ENCODE assay signal across 30 cellular contexts in genomic region chr21:39326607-39327307, GRCh38.
"Had no signal": no experiment of that assay in that cellular context is flagged by ENCODE, and none has a peak within 500 bp of the region (broad histone marks: within the 10 kb centered on the region; RNA-seq: fewer than 3 reads in every experiment).

No MANE protein-coding gene starts in this region.

- H3K27me3 ChIP-seq: ascending aorta, body of pancreas, MG63 had no signal

- ATAC-seq: activated CD4-positive, alpha-beta T cell treated with anti-CD3 and anti-CD28 coated beads for 36 hours; body of pancreas; T-cell had no signal

- H3K27ac Mint-ChIP-seq: activated CD4-positive, alpha-beta memory T cell treated with anti-CD3 and anti-CD28 coated beads, Interleukin-2, amount 10 ng/mL, durations not matched to agents 7 days and 5 days; activated CD4-positive, alpha-beta T cell treated with anti-CD3 and anti-CD28 coated beads for 36 hours; activated naive CD4-positive, alpha-beta T cell treated with anti-CD3 and anti-CD28 coated beads, Interleukin-2, amount 50 U/mL, for 24 hours; activated T-cell treated with anti-CD3 and anti-CD28 coated beads, Interleukin-2, amount 50 U/mL, for 24 hours; activated T-helper 1 cell treated with anti-CD3 and anti-CD28 coated beads, Interleukin-12 subunit alpha, Interleukin-12 subunit beta, Interleukin-2, Interleukin-4 antibody, amounts not matched to agents 30 ng/mL and 10 ng/mL and 1 ng/mL, durations not matched to agents 14 hours and 24 hours and 36 hours; T-cell had no signal

- H3K4me1 ChIP-seq: ascending aorta, body of pancreas had no signal

- H3K4me3 ChIP-seq: ascending aorta, body of pancreas, MG63, PC-9 had no signal

- H2AFZ ChIP-seq: PC-9 had no signal

- H3K4me2 ChIP-seq: KMS-11, PC-9 had no signal

- H3K9me3 ChIP-seq: ascending aorta, body of pancreas, MG63 had no signal

- H3K36me3 Mint-ChIP-seq: activated naive CD4-positive, alpha-beta T cell treated with anti-CD3 and anti-CD28 coated beads, Interleukin-2, amount 50 U/mL, for 24 hours; T-cell had no signal

- H3K27ac ChIP-seq: ascending aorta, body of pancreas, KMS-11, PC-9 had no signal

- DNase-seq: activated CD4-positive, alpha-beta memory T cell treated with anti-CD3 and anti-CD28 coated beads, Interleukin-2, amount 10 ng/mL, durations not matched to agents 7 days and 5 days; activated CD4-positive, alpha-beta T cell treated with anti-CD3 and anti-CD28 coated beads for 36 hours; activated CD4-positive, alpha-beta T cell treated with anti-CD3 and anti-CD28 coated beads, Interleukin-2, amount 50 U/mL, for 1 hour; activated CD4-positive, CD25-positive, alpha-beta regulatory T cell; activated CD8-positive, alpha-beta memory T cell treated with anti-CD3 and anti-CD28 coated beads, Interleukin-2, amount 50 U/mL, for 48 hours; activated effector memory CD4-positive, alpha-beta T cell treated with Interleukin-2 at 50 U/mL for 16 hours; activated naive CD4-positive, alpha-beta T cell; activated T-cell treated with anti-CD3 and anti-CD28 coated beads, Interleukin-2, amount 50 U/mL, for 24 hours; body of pancreas; central memory CD4-positive, alpha-beta T cell; MG63; MV-4-11; NCI-H1105; NCI-H1436; NCI-H1694 treated with DMSO at 0.1 percent for 48 hours; NCI-H2029 treated with DMSO at 0.1 percent for 48 hours; NCI-H345; NCI-H510A; NCI-H526 treated with DMSO at 0.1 percent for 48 hours; NCI-H82; NK-92 treated with Interleukin-12 subunit alpha and Interleukin-12 subunit beta, amount 100 ng/mL, for 24 hours; PC-9; SIG-M5; T-cell; T-helper 2 cell; T1000 had no signal

- H3K27me3 Mint-ChIP-seq: activated naive CD4-positive, alpha-beta T cell treated with anti-CD3 and anti-CD28 coated beads, Interleukin-2, amount 50 U/mL, for 24 hours had no signal

- H3K4me1 Mint-ChIP-seq: activated CD4-positive, alpha-beta memory T cell treated with anti-CD3 and anti-CD28 coated beads, Interleukin-2, amount 10 ng/mL, durations not matched to agents 7 days and 5 days; activated CD4-positive, alpha-beta T cell treated with anti-CD3 and anti-CD28 coated beads for 36 hours; activated naive CD4-positive, alpha-beta T cell treated with anti-CD3 and anti-CD28 coated beads, Interleukin-2, amount 50 U/mL, for 24 hours; T-cell had no signal

- H3K9me3 Mint-ChIP-seq: activated CD4-positive, alpha-beta memory T cell treated with anti-CD3 and anti-CD28 coated beads, Interleukin-2, amount 10 ng/mL, durations not matched to agents 7 days and 5 days; activated naive CD4-positive, alpha-beta T cell treated with anti-CD3 and anti-CD28 coated beads, Interleukin-2, amount 50 U/mL, for 24 hours; activated T-cell treated with anti-CD3 and anti-CD28 coated beads, Interleukin-2, amount 50 U/mL, for 24 hours; activated T-helper 1 cell treated with anti-CD3 and anti-CD28 coated beads, Interleukin-12 subunit alpha, Interleukin-12 subunit beta, Interleukin-2, Interleukin-4 antibody, amounts not matched to agents 30 ng/mL and 10 ng/mL and 1 ng/mL, durations not matched to agents 14 hours and 24 hours and 36 hours; T-cell had no signal

- H3K4me3 Mint-ChIP-seq: activated CD4-positive, alpha-beta memory T cell treated with anti-CD3 and anti-CD28 coated beads, Interleukin-2, amount 10 ng/mL, durations not matched to agents 7 days and 5 days; activated CD4-positive, alpha-beta T cell treated with anti-CD3 and anti-CD28 coated beads for 36 hours; activated naive CD4-positive, alpha-beta T cell treated with anti-CD3 and anti-CD28 coated beads, Interleukin-2, amount 50 U/mL, for 24 hours; activated T-cell treated with anti-CD3 and anti-CD28 coated beads, Interleukin-2, amount 50 U/mL, for 24 hours; activated T-helper 1 cell treated with anti-CD3 and anti-CD28 coated beads, Interleukin-12 subunit alpha, Interleukin-12 subunit beta, Interleukin-2, Interleukin-4 antibody, amounts not matched to agents 30 ng/mL and 10 ng/mL and 1 ng/mL, durations not matched to agents 14 hours and 24 hours and 36 hours; T-cell had no signal

- H3K36me3 ChIP-seq: ascending aorta, MG63 had no signal

- H3K9ac ChIP-seq: KMS-11 had no signal
